30 cellular contexts compared by ENCODE assay signal in the genomic region with DNA sequence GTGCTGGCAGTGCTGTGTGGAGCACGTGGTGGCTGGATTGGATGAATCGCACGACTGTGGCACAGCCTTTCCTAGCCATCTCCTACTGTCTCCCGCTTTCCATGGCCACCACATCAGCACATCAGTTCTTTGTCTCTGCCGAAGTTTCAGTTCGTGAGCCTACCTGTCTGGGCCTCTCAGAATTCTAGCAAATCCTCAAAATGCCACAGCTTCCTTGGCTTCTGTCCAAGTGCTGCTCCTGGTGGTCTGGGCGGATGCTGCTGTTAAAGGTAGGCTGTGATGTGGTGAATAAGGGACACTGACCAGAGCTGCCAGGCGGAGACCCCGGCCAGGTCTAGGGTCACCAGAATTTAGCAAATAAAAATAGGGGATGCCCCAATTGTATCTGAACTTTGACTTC.
"Had no signal": no experiment of that assay in that cellular context is flagged by ENCODE, and none has a peak within 500 bp of the region (broad histone marks: within the 10 kb centered on the region; RNA-seq: fewer than 3 reads in every experiment).

No MANE protein-coding gene starts in this region.

- H3K4me1 ChIP-seq: gastroesophageal sphincter, psoas muscle, sigmoid colon, spleen, upper lobe of right lung, uterus had no signal

- DNase-seq: dorsolateral prefrontal cortex; effector CD4-positive, alpha-beta T cell; foreskin fibroblast; glutamatergic neuron; heart right ventricle; hippocampal formation; left colon; mesenchymal stem cell; midbrain; naive thymus-derived CD4-positive, alpha-beta T cell; nucleus accumbens; posterior cingulate gyrus; psoas muscle; right cardiac atrium; sigmoid colon; spleen; stimulated activated CD4-positive, alpha-beta T cell treated with anti-CD3 and anti-CD28 coated beads, Interleukin-15, amount 100 ng/mL, for 24 hours; stimulated activated CD4-positive, alpha-beta T cell treated with anti-CD3 and anti-CD28 coated beads, Interleukin-2, amount 100 ng/mL, for 48 hours; stimulated activated naive B cell treated with anti-CD40 and anti-IgM and Interleukin-4, amounts not matched to agents 10 μg/mL and 1 μg/mL and 100 μg/mL, for 72 hours; upper lobe of right lung; uterus had no signal

- H3K36me3 ChIP-seq: gastroesophageal sphincter, heart right ventricle, sigmoid colon, spleen, thoracic aorta, tibial nerve, upper lobe of right lung, uterus had no signal

- H3K4me3 Mint-ChIP-seq: naive thymus-derived CD4-positive, alpha-beta T cell; stimulated activated naive B cell treated with anti-CD40 and anti-IgM and Interleukin-4, amounts not matched to agents 10 μg/mL and 1 μg/mL and 100 μg/mL, for 72 hours; stimulated activated naive CD8-positive, alpha-beta T cell treated with anti-CD3 and anti-CD28 coated beads, Interleukin-15, Interleukin-2, amounts not matched to agents 100 ng/mL and 50 ng/mL, for 24 hours had no signal

- FAIRE-seq: colon, islet of Langerhans had no signal

- H3K4me3 ChIP-seq: dorsolateral prefrontal cortex, gastroesophageal sphincter, heart right ventricle, lung, psoas muscle, sigmoid colon, spleen, thoracic aorta, tibial nerve, upper lobe of right lung, uterus had no signal

- H3K27ac ChIP-seq: dorsolateral prefrontal cortex, epithelial cell of prostate, gastroesophageal sphincter, heart right ventricle, psoas muscle, sigmoid colon, spleen, thoracic aorta, tibial nerve, upper lobe of right lung, uterus had no signal

- H3K9me3 ChIP-seq: sigmoid colon, thoracic aorta, upper lobe of right lung, uterus had no signal

- H3K27me3 Mint-ChIP-seq: stimulated activated naive B cell treated with anti-CD40 and anti-IgM and Interleukin-4, amounts not matched to agents 10 μg/mL and 1 μg/mL and 100 μg/mL, for 72 hours had no signal

- H3K27me3 ChIP-seq: gastroesophageal sphincter, heart right ventricle, sigmoid colon, spleen, tibial nerve, upper lobe of right lung, uterus had no signal

- H3K27ac Mint-ChIP-seq: stimulated activated naive B cell treated with anti-CD40 and anti-IgM and Interleukin-4, amounts not matched to agents 10 μg/mL and 1 μg/mL and 100 μg/mL, for 72 hours; stimulated activated naive CD8-positive, alpha-beta T cell treated with anti-CD3 and anti-CD28 coated beads, Interleukin-15, Interleukin-2, amounts not matched to agents 100 ng/mL and 50 ng/mL, for 24 hours had no signal

- H3K9me3 Mint-ChIP-seq: stimulated activated naive CD8-positive, alpha-beta T cell treated with anti-CD3 and anti-CD28 coated beads, Interleukin-15, Interleukin-2, amounts not matched to agents 100 ng/mL and 50 ng/mL, for 24 hours had no signal

- ATAC-seq: esophagus mucosa; gastroesophageal sphincter; heart right ventricle; left colon; naive thymus-derived CD4-positive, alpha-beta T cell; psoas muscle; right cardiac atrium; stimulated activated naive B cell treated with anti-CD40 and anti-IgM and Interleukin-4, amounts not matched to agents 10 μg/mL and 1 μg/mL and 100 μg/mL, for 72 hours; upper lobe of right lung had no signal
